Comparison of ENCODE assay signal across 2 cellular contexts in genomic region chr1:181133441-181133951, GRCh38.
A peak's percentile ranks its signal among the peaks of the same experiment; 100 is the strongest.
TF ChIP-seq lines count a peak whose summit lies in the region.

No MANE protein-coding gene starts in this region.

TF ChIP-seq in GM12891, 5 proteins besides CTCF, POLR2A, EP300 and RAD21:
- TF ChIP-seq PAX5 (IDR thresholded peaks at IDR 0.05; ENCODE audit: insufficient read depth, low read length, severe bottlenecking) (no peak), POLR2AphosphoS5 (IDR thresholded peaks at IDR 0.05; ENCODE audit: low read depth, low read length) (peak; percentile 52; the same call in 1 of the 2 replicates), SPI1 (IDR thresholded peaks at IDR 0.05; ENCODE audit: low read depth, low read length) (no peak), POU2F2 (IDR thresholded peaks at IDR 0.05; ENCODE audit: low read depth, low read length) (peak; percentile 11; the same call in 1 of the 2 replicates)

TF ChIP-seq in IMR-90, 13 proteins besides CTCF, POLR2A, EP300 and RAD21:
- TF ChIP-seq BHLHE40 (IDR thresholded peaks at IDR 0.05; ENCODE audit: low read depth, low read length) (no peak), MAFK (IDR thresholded peaks at IDR 0.05; ENCODE audit: low read depth, low read length) (no peak)
